ENCODE assay signal across 1 cellular context in genomic region chr22:28773461-28773867, GRCh38.
TF ChIP-seq lines count a peak whose summit lies in the region.

No MANE protein-coding gene starts in this region.

TF ChIP-seq in GM12878, 131 proteins besides CTCF, POLR2A, EP300 and RAD21 (continued from another document):
- TF ChIP-seq USF1 (IDR thresholded peaks at IDR 0.05; ENCODE audit: borderline replicate concordance, extremely low read length, insufficient read depth, low read depth, low read length) = no peak
- peak; percentile 47; the same call in 1 of the 2 replicates for TF ChIP-seq FOXM1 (IDR thresholded peaks at IDR 0.05; ENCODE audit: low read depth, low read length)
- TF ChIP-seq NBN (IDR thresholded peaks at IDR 0.05) = peak; percentile 65; the same call in 1 of the 2 replicates
- 0 out of 2 replicates have a peak, but pooled peaks have one; percentile 17 for TF ChIP-seq CREB1 (IDR thresholded peaks at IDR 0.05; ENCODE audit: low read depth)
- TF ChIP-seq ATF7 (IDR thresholded peaks at IDR 0.05; ENCODE audit: low read depth) = peak; percentile 68
- peak; percentile 50 for TF ChIP-seq NFIC (IDR thresholded peaks at IDR 0.05; ENCODE audit: low read depth, low read length)
